8 cellular contexts compared by ENCODE assay signal in genomic region chr1:151024540-151025146, GRCh38. TPM values are rescaled to one million over a fixed set of nuclear protein-coding genes. Genes with fewer than 3 reads are reported as not detected.
A peak's percentile ranks its signal among the peaks of the same experiment; 100 is the strongest.
DNase-seq lines count a peak whose midpoint lies in the region; ATAC-seq, FAIRE-seq and TF ChIP-seq lines count a peak whose summit lies in the region.

No MANE protein-coding gene starts in this region.

- no peak overlapping the region for H3K4me3 ChIP-seq in IMR-90 (ENCODE audit: insufficient read depth, low read depth, low read length)
- H3K4me3 ChIP-seq in neuronal stem cell (ENCODE audit: low read length in 2 of 2): no peak overlapping the region
- H3K4me3 ChIP-seq in stomach smooth muscle (ENCODE audit: low read length in 2 of 2): peak overlapping the region in 1 of 2 donors; percentile 22

- intact Hi-C loops in IMR-90 (cut with micrococcal nuclease): loop anchor here (2.0 kb wide), 1 partner anchor 132 kb away; the partner anchor contains the start of gene TNFAIP8L2
- intact Hi-C loops in activated T-helper 1 cell treated with anti-CD3 and anti-CD28 coated beads, Interleukin-12 subunit alpha, Interleukin-12 subunit beta, Interleukin-2, Interleukin-4 antibody, amounts not matched to agents 30 ng/mL and 10 ng/mL and 1 ng/mL, durations not matched to agents 14 hours and 24 hours and 36 hours (cut with micrococcal nuclease): loop anchor here (1.0 to 2.0 kb wide), 5 partner anchors 16 to 132 kb away; partner anchors contain the start of genes C1orf56, CDC42SE1, GABPB2 and PRUNE1

- TF ChIP-seq RAD21 in IMR-90 (IDR thresholded peaks at IDR 0.05; ENCODE audit: low read length): peak; percentile 79

- H3K9me3 ChIP-seq in IMR-90 (ENCODE audit: control insufficient read depth, insufficient read depth, low read length): no peaks in the 10 kb centered on the region
- no peaks in the 10 kb centered on the region for H3K9me3 ChIP-seq in neuronal stem cell (replicated peaks in 1 of 2; ENCODE audit: control insufficient read depth in 2 of 2, insufficient read depth in 1 of 2, low read depth in 1 of 2, low read length in 2 of 2)
- H3K9me3 ChIP-seq in stomach smooth muscle (ENCODE audit: control insufficient read depth in 2 of 2, low read length in 2 of 2): no peaks in the 10 kb centered on the region

- CTCF ChIA-PET in IMR-90 (lab: Yijun Ruan, JAX): interaction anchor here (0.6 to 1.7 kb wide), 4 partner anchors 12 to 158 kb away, joined by 3 to 6 read pairs (median 3); partner anchors contain the start of genes BNIPL and MINDY1

- H3K23ac ChIP-seq in IMR-90 (ENCODE audit: low read depth, low read length) (no peak overlapping the region), neuronal stem cell (ENCODE audit: low read depth, low read length, poor library complexity) (no peak overlapping the region)

- H4K8ac ChIP-seq in IMR-90 (ENCODE audit: low read depth in 2 of 2, low read length in 2 of 2) (0 out of 4 replicates have a peak overlapping the region, but pooled peaks of 1 of the 2 experiments have one; percentile 13), neuronal stem cell (ENCODE audit: low read depth, low read length) (no peak overlapping the region)

- no peak overlapping the region for H3K9ac ChIP-seq in IMR-90 (ENCODE audit: low read depth, low read length)
- no peak overlapping the region for H3K9ac ChIP-seq in neuronal stem cell (ENCODE audit: low read depth, low read length, poor library complexity)
- peak overlapping the region in 1 of 2 donors; percentile 30 for H3K9ac ChIP-seq in stomach smooth muscle (ENCODE audit: low read length in 2 of 2)

- DNase-seq in DMS 273 (lab: John Stamatoyannopoulos, UW; ENCODE audit: unreplicated experiment): peak; percentile 100
- DNase-seq in IMR-90: peak; percentile 62
- DNase-seq in RCC 7860 (ENCODE audit: low spot score): peak; percentile 33
- DNase-seq in activated T-helper 1 cell treated with anti-CD3 and anti-CD28 coated beads, Interleukin-12 subunit alpha, Interleukin-12 subunit beta, Interleukin-2, Interleukin-4 antibody, amounts not matched to agents 30 ng/mL and 10 ng/mL and 1 ng/mL, durations not matched to agents 14 hours and 24 hours and 36 hours (ENCODE audit: low spot score): peak; percentile 71
- DNase-seq in fibroblast of the conjunctiva (ENCODE audit: low read depth): peak; percentile 53
- DNase-seq in neuronal stem cell (ENCODE audit: low spot score): peak; percentile 55

- no peak overlapping the region for H4K5ac ChIP-seq in IMR-90 (ENCODE audit: low read depth, low read length)

- H3K14ac ChIP-seq in IMR-90 (replicated peaks; ENCODE audit: low read depth, low read length) (no peak overlapping the region), neuronal stem cell (ENCODE audit: low read length) (no peak overlapping the region)

- peak overlapping the region; percentile 79 for H2AFZ ChIP-seq in IMR-90 (replicated peaks; ENCODE audit: low read length, poor library complexity)
- no peak overlapping the region for H2AFZ ChIP-seq in neuronal stem cell (ENCODE audit: low read length)

- TF ChIP-seq CTCF in IMR-90 (conservative IDR thresholded peaks at IDR 0.05; ENCODE audit: low read depth, low read length): peak; percentile 71

- dilution Hi-C loops in IMR-90 (cut with HindIII; ENCODE audit: low sequenced_read_pairs, unreplicated experiment): no loop called here

- H2BK120ac ChIP-seq in IMR-90 (ENCODE audit: low read depth, low read length) (no peak overlapping the region), neuronal stem cell (ENCODE audit: low read depth, low read length) (no peak overlapping the region)

- no peaks in the 10 kb centered on the region for H3K27me3 ChIP-seq in IMR-90 (ENCODE audit: control insufficient read depth, insufficient read depth, low read length)
- H3K27me3 ChIP-seq in neuronal stem cell (ENCODE audit: control insufficient read depth in 3 of 3, insufficient read depth in 3 of 3, low read depth in 1 of 3, low read length in 3 of 3): no peaks in the 10 kb centered on the region
- no peaks in the 10 kb centered on the region for H3K27me3 ChIP-seq in stomach smooth muscle (ENCODE audit: control insufficient read depth in 1 of 2, insufficient read depth in 2 of 2, low read length in 2 of 2)

- H3K27ac ChIP-seq in IMR-90 (ENCODE audit: insufficient read depth, low read length): no peak overlapping the region
- no peak overlapping the region for H3K27ac ChIP-seq in neuronal stem cell (replicated peaks; ENCODE audit: low read length)
- peak overlapping the region; percentile 11 for H3K27ac ChIP-seq in stomach smooth muscle (ENCODE audit: low read length)

- no peak overlapping the region for H3K27ac Mint-ChIP-seq in activated T-helper 1 cell treated with anti-CD3 and anti-CD28 coated beads, Interleukin-12 subunit alpha, Interleukin-12 subunit beta, Interleukin-2, Interleukin-4 antibody, amounts not matched to agents 30 ng/mL and 10 ng/mL and 1 ng/mL, durations not matched to agents 14 hours and 24 hours and 36 hours

- peaks cover 13% of the 10 kb centered on the region for H3K36me3 Mint-ChIP-seq in activated T-helper 1 cell treated with anti-CD3 and anti-CD28 coated beads, Interleukin-12 subunit alpha, Interleukin-12 subunit beta, Interleukin-2, Interleukin-4 antibody, amounts not matched to agents 30 ng/mL and 10 ng/mL and 1 ng/mL, durations not matched to agents 14 hours and 24 hours and 36 hours (ENCODE audit: low read depth)

- H2BK12ac ChIP-seq in neuronal stem cell (ENCODE audit: low read length): no peak overlapping the region

- H2BK5ac ChIP-seq in IMR-90 (ENCODE audit: low read depth, low read length, poor library complexity, severe bottlenecking) (no peak overlapping the region), neuronal stem cell (ENCODE audit: low read length) (no peak overlapping the region)

- in situ Hi-C loops in IMR-90 (cut with MboI; ENCODE audit: low sequenced_read_pairs): no loop called here

- FAIRE-seq in RCC 7860 (lab: Jason Lieb, UNC): no peak

- peaks cover 11% of the 10 kb centered on the region; the same call in 1 of the 2 replicates for H3K36me3 ChIP-seq in IMR-90 (ENCODE audit: control insufficient read depth, insufficient read depth, low read length)
- peaks cover 13 to 44% of the 10 kb centered on the region in 2 donors for H3K36me3 ChIP-seq in neuronal stem cell (replicated peaks in 1 of 2; ENCODE audit: control insufficient read depth in 2 of 2, insufficient read depth in 2 of 2, low read length in 2 of 2)
- peaks cover 8 to 13% of the 10 kb centered on the region in 2 donors for H3K36me3 ChIP-seq in stomach smooth muscle (ENCODE audit: control insufficient read depth in 2 of 2, insufficient read depth in 2 of 2, low read length in 2 of 2)

- no peaks in the 10 kb centered on the region for H3K27me3 Mint-ChIP-seq in activated T-helper 1 cell treated with anti-CD3 and anti-CD28 coated beads, Interleukin-12 subunit alpha, Interleukin-12 subunit beta, Interleukin-2, Interleukin-4 antibody, amounts not matched to agents 30 ng/mL and 10 ng/mL and 1 ng/mL, durations not matched to agents 14 hours and 24 hours and 36 hours (ENCODE audit: insufficient read depth)

- no peaks in the 10 kb centered on the region for H3K4me1 ChIP-seq in IMR-90 (ENCODE audit: control insufficient read depth, insufficient read depth, low read length)
- H3K4me1 ChIP-seq in neuronal stem cell (ENCODE audit: control insufficient read depth in 2 of 2, insufficient read depth in 1 of 2, low read depth in 1 of 2, low read length in 2 of 2): no peaks in the 10 kb centered on the region
- H3K4me1 ChIP-seq in stomach smooth muscle (ENCODE audit: control insufficient read depth, insufficient read depth, low read length): peaks cover 7% of the 10 kb centered on the region

- H3K4me3 Mint-ChIP-seq in activated T-helper 1 cell treated with anti-CD3 and anti-CD28 coated beads, Interleukin-12 subunit alpha, Interleukin-12 subunit beta, Interleukin-2, Interleukin-4 antibody, amounts not matched to agents 30 ng/mL and 10 ng/mL and 1 ng/mL, durations not matched to agents 14 hours and 24 hours and 36 hours: peak overlapping the region; percentile 26

- H3K18ac ChIP-seq in IMR-90 (ENCODE audit: low read depth, low read length): no peak overlapping the region
- H3K18ac ChIP-seq in neuronal stem cell (ENCODE audit: low read length): no peak overlapping the region

- no peak overlapping the region for H2BK20ac ChIP-seq in IMR-90 (ENCODE audit: low read depth, low read length)

- H3K9me1 ChIP-seq in IMR-90 (ENCODE audit: insufficient read depth, low read length): no peaks in the 10 kb centered on the region

- H2BK15ac ChIP-seq in IMR-90 (ENCODE audit: low read depth, low read length): no peak overlapping the region
- H2BK15ac ChIP-seq in neuronal stem cell (ENCODE audit: low read length): no peak overlapping the region

- peaks cover 6% of the 10 kb centered on the region for H3K4me1 Mint-ChIP-seq in activated T-helper 1 cell treated with anti-CD3 and anti-CD28 coated beads, Interleukin-12 subunit alpha, Interleukin-12 subunit beta, Interleukin-2, Interleukin-4 antibody, amounts not matched to agents 30 ng/mL and 10 ng/mL and 1 ng/mL, durations not matched to agents 14 hours and 24 hours and 36 hours (ENCODE audit: low read depth)

- BruUV-seq in IMR-90 (replicated peaks; lab: Mats Ljungman, UMichigan): no TSS peak

- H2AK9ac ChIP-seq in IMR-90 (replicated peaks; ENCODE audit: low read depth, low read length, poor library complexity): peak overlapping the region; percentile 72

- H4K20me1 ChIP-seq in IMR-90 (ENCODE audit: insufficient read depth, low read length): no peaks in the 10 kb centered on the region; the same call in 1 of the 2 replicates

- H3K9me3 Mint-ChIP-seq in activated T-helper 1 cell treated with anti-CD3 and anti-CD28 coated beads, Interleukin-12 subunit alpha, Interleukin-12 subunit beta, Interleukin-2, Interleukin-4 antibody, amounts not matched to agents 30 ng/mL and 10 ng/mL and 1 ng/mL, durations not matched to agents 14 hours and 24 hours and 36 hours: no peaks in the 10 kb centered on the region

- 60% methylated on average over 3 of the region's 6 CpGs; no CpG with 5 or more reads in 1 of the 2 experiments for WGBS in IMR-90 (ENCODE audit: extremely low coverage in 2 of 2, insufficient read length in 1 of 2), 2 experiments
- WGBS in neuronal stem cell (ENCODE audit: extremely low coverage in 2 of 2, insufficient read length in 2 of 2, insufficient replicate concordance in 1 of 2), 2 donors: no CpG with 5 or more reads among the region's 6 CpGs

- POLR2A ChIA-PET in IMR-90 (lab: Charles Lee; ENCODE audit: unreplicated experiment): interaction anchor here (0.5 kb wide), 1 partner anchor 33 kb away, joined by 6 read pairs; no protein-coding TSS in a partner anchor

- peak; percentile 95 for ATAC-seq in IMR-90 (ENCODE audit: low read depth)
- ATAC-seq in HG02588 (IDR thresholded peaks at IDR 0.05; ENCODE audit: unreplicated experiment): no peak

- H3K4me2 ChIP-seq in IMR-90 (ENCODE audit: low read depth, low read length): no peak overlapping the region
- H3K4me2 ChIP-seq in neuronal stem cell (ENCODE audit: insufficient read depth, low read length, poor library complexity, severe bottlenecking): no peak overlapping the region

- H3K4ac ChIP-seq in IMR-90 (ENCODE audit: low read depth, low read length) (no peak overlapping the region), neuronal stem cell (ENCODE audit: low read length) (no peak overlapping the region)

- H3K56ac ChIP-seq in IMR-90 (ENCODE audit: extremely low read depth, insufficient read depth, low read length): no peak overlapping the region

- H3K79me1 ChIP-seq in IMR-90 (ENCODE audit: low read depth in 1 of 2, low read length in 2 of 2): no peaks in the 10 kb centered on the region; a peak in 1 of 4 replicates
- H3K79me1 ChIP-seq in neuronal stem cell (ENCODE audit: low read depth, low read length): no peaks in the 10 kb centered on the region

- no peak overlapping the region; the same call in 1 of the 2 replicates for H2AK5ac ChIP-seq in IMR-90 (ENCODE audit: low read depth, low read length)
- H2AK5ac ChIP-seq in neuronal stem cell (ENCODE audit: low read depth, low read length): no peak overlapping the region

- TF ChIP-seq POLR2A in IMR-90 (IDR thresholded peaks at IDR 0.05; ENCODE audit: low read depth, low read length): no peak

- H4K91ac ChIP-seq in IMR-90 (ENCODE audit: insufficient read depth, low read depth, low read length): no peak overlapping the region
- H4K91ac ChIP-seq in neuronal stem cell (ENCODE audit: low read depth, low read length, poor library complexity): no peak overlapping the region

RNA-seq across cellular contexts. Expression of gene BNIPL, which starts 11.7 kb away (rescaled TPM):
- under 0.01 TPM in 1 of 2 replicates, not detected in the other for total RNA-seq in IMR-90 (2012; rRNA removed)
- polyA plus RNA-seq in IMR-90 (2012; rRNA removed): 0.10 and 0.38 TPM in 2 replicates
- 0.05 and 0.15 TPM in 2 replicates for polyA plus RNA-seq in IMR-90 (2012; cell fraction: cytosol; rRNA removed)
- polyA plus RNA-seq in IMR-90 (2012; cell fraction: nucleus; rRNA removed; ENCODE audit: low replicate concordance): 0.79 and 1.3 TPM in 2 replicates
- total RNA-seq in activated T-helper 1 cell treated with anti-CD3 and anti-CD28 coated beads, Interleukin-12 subunit alpha, Interleukin-12 subunit beta, Interleukin-2, Interleukin-4 antibody, amounts not matched to agents 30 ng/mL and 10 ng/mL and 1 ng/mL, durations not matched to agents 14 hours and 24 hours and 36 hours: 0.70 and 0.73 TPM in 2 replicates
- 0.40 TPM for polyA plus RNA-seq in neuronal stem cell (2013, experiment 1 of 2)
- 0.26 TPM for polyA plus RNA-seq in neuronal stem cell (2013, experiment 2 of 2)

RNA-seq across cellular contexts. Expression of gene PRUNE1, which starts 16.4 kb away (rescaled TPM):
- 7.9 and 8.6 TPM in 2 replicates for total RNA-seq in IMR-90 (2012; rRNA removed)
- polyA plus RNA-seq in IMR-90 (2012; rRNA removed): 9.4 and 9.6 TPM in 2 replicates
- 4.6 and 6.5 TPM in 2 replicates for polyA plus RNA-seq in IMR-90 (2012; cell fraction: cytosol; rRNA removed)
- 3.4 and 9.4 TPM in 2 replicates for polyA plus RNA-seq in IMR-90 (2012; cell fraction: nucleus; rRNA removed; ENCODE audit: low replicate concordance)
- 15.0 and 15.4 TPM in 2 replicates for total RNA-seq in activated T-helper 1 cell treated with anti-CD3 and anti-CD28 coated beads, Interleukin-12 subunit alpha, Interleukin-12 subunit beta, Interleukin-2, Interleukin-4 antibody, amounts not matched to agents 30 ng/mL and 10 ng/mL and 1 ng/mL, durations not matched to agents 14 hours and 24 hours and 36 hours
- polyA plus RNA-seq in neuronal stem cell (2013, experiment 1 of 2): 28.6 TPM
- 28.5 TPM for polyA plus RNA-seq in neuronal stem cell (2013, experiment 2 of 2)

RNA-seq across cellular contexts. Expression of gene MINDY1, which starts 17.9 kb away (rescaled TPM):
- 5.8 and 6.6 TPM in 2 replicates for total RNA-seq in IMR-90 (2012; rRNA removed)
- 6.6 and 7.3 TPM in 2 replicates for polyA plus RNA-seq in IMR-90 (2012; rRNA removed)
- 5.4 and 6.1 TPM in 2 replicates for polyA plus RNA-seq in IMR-90 (2012; cell fraction: cytosol; rRNA removed)
- polyA plus RNA-seq in IMR-90 (2012; cell fraction: nucleus; rRNA removed; ENCODE audit: low replicate concordance): 18.8 TPM in 2 replicates
- 12.0 and 13.4 TPM in 2 replicates for total RNA-seq in activated T-helper 1 cell treated with anti-CD3 and anti-CD28 coated beads, Interleukin-12 subunit alpha, Interleukin-12 subunit beta, Interleukin-2, Interleukin-4 antibody, amounts not matched to agents 30 ng/mL and 10 ng/mL and 1 ng/mL, durations not matched to agents 14 hours and 24 hours and 36 hours
- polyA plus RNA-seq in neuronal stem cell (2013, experiment 1 of 2): 11.7 TPM
- 11.9 TPM for polyA plus RNA-seq in neuronal stem cell (2013, experiment 2 of 2)

RNA-seq across cellular contexts. Expression of gene C1orf56, which starts 22.9 kb away (rescaled TPM):
- 0.54 and 0.83 TPM in 2 replicates for total RNA-seq in IMR-90 (2012; rRNA removed)
- polyA plus RNA-seq in IMR-90 (2012; rRNA removed): 1.2 and 1.5 TPM in 2 replicates
- 1.2 and 2.5 TPM in 2 replicates for polyA plus RNA-seq in IMR-90 (2012; cell fraction: cytosol; rRNA removed)
- polyA plus RNA-seq in IMR-90 (2012; cell fraction: nucleus; rRNA removed; ENCODE audit: low replicate concordance): 0.87 and 1.4 TPM in 2 replicates
- total RNA-seq in activated T-helper 1 cell treated with anti-CD3 and anti-CD28 coated beads, Interleukin-12 subunit alpha, Interleukin-12 subunit beta, Interleukin-2, Interleukin-4 antibody, amounts not matched to agents 30 ng/mL and 10 ng/mL and 1 ng/mL, durations not matched to agents 14 hours and 24 hours and 36 hours: 1.6 and 1.7 TPM in 2 replicates
- 5.0 TPM for polyA plus RNA-seq in neuronal stem cell (2013, experiment 1 of 2)
- polyA plus RNA-seq in neuronal stem cell (2013, experiment 2 of 2): 5.3 TPM

RNA-seq across cellular contexts. Expression of gene CDC42SE1, which starts 34.8 kb away (rescaled TPM):
- total RNA-seq in IMR-90 (2012; rRNA removed): 47.0 and 48.6 TPM in 2 replicates
- polyA plus RNA-seq in IMR-90 (2012; rRNA removed): 47.4 and 58.5 TPM in 2 replicates
- polyA plus RNA-seq in IMR-90 (2012; cell fraction: cytosol; rRNA removed): 14.4 and 21.6 TPM in 2 replicates
- 77.9 and 307 TPM in 2 replicates for polyA plus RNA-seq in IMR-90 (2012; cell fraction: nucleus; rRNA removed; ENCODE audit: low replicate concordance)
- 216 and 219 TPM in 2 replicates for total RNA-seq in activated T-helper 1 cell treated with anti-CD3 and anti-CD28 coated beads, Interleukin-12 subunit alpha, Interleukin-12 subunit beta, Interleukin-2, Interleukin-4 antibody, amounts not matched to agents 30 ng/mL and 10 ng/mL and 1 ng/mL, durations not matched to agents 14 hours and 24 hours and 36 hours
- 43.2 TPM for polyA plus RNA-seq in neuronal stem cell (2013, experiment 1 of 2)
- 42.9 TPM for polyA plus RNA-seq in neuronal stem cell (2013, experiment 2 of 2)

Comparison
In these comparisons a context has a peak if more than half of its experiments do, and no peak if none do; other contexts are left out.
1. DNase-seq: peak in every context shown above with its lines; median percentile 100 in DMS 273; 71 in activated T-helper 1 cell treated with anti-CD3 and anti-CD28 coated beads, Interleukin-12 subunit alpha, Interleukin-12 subunit beta, Interleukin-2, Interleukin-4 antibody, amounts not matched to agents 30 ng/mL and 10 ng/mL and 1 ng/mL, durations not matched to agents 14 hours and 24 hours and 36 hours; 62 in IMR-90; 55 in neuronal stem cell; 53 in fibroblast of the conjunctiva; 33 in RCC 7860.